In the genomic region with DNA sequence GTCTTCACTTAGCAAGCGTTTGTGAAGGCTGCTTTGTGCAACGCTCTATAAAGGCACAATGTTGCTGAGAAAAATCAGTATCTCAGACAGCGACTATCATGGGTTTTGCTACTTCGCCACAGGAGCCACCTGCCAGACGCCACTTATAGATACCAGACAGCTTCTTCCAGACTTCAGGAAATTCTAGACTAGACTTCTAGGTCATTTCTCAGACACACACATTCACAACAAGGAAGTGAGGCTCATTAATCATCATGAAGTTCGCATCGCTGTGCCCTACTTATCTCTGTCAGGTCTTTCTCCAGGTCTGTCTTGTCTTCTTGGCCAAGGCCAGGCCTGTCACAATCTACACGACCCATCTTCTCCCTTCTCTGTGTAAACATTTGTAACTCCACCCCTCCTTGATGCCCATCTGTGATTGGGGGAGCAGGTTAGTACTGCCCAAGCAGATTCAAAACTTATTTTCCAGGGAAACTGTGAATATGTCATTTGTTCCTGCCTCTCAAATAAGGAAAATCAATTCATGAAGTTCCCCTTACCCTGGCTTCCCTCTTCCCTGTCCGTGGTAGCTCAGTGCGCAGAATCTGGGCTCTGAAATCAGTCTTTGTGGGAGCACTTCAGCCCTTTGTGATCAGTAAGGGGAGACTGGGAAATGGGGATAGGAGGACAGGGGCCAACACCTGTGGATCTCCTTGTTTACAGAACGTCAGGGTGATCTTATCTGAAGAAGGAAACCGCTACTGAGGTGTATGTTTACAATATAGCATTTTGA, we compare ENCODE assay signal across 1 cellular context.
TF ChIP-seq lines count a peak whose summit lies in the region.

No MANE protein-coding gene starts in this region.

TF ChIP-seq in K562, 482 proteins besides CTCF, POLR2A, EP300 and RAD21 (continued from another document and continues in another):
- TF ChIP-seq, protein P1, sequence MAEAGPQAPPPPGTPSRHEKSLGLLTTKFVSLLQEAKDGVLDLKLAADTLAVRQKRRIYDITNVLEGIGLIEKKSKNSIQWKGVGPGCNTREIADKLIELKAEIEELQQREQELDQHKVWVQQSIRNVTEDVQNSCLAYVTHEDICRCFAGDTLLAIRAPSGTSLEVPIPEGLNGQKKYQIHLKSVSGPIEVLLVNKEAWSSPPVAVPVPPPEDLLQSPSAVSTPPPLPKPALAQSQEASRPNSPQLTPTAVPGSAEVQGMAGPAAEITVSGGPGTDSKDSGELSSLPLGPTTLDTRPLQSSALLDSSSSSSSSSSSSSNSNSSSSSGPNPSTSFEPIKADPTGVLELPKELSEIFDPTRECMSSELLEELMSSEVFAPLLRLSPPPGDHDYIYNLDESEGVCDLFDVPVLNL (CRISPR knock-in tag; IDR thresholded peaks at IDR 0.05; ENCODE audit: low read depth), result no peak
- TF ChIP-seq EP400 (IDR thresholded peaks at IDR 0.05) (no peak), KAT2B (IDR thresholded peaks at IDR 0.05; ENCODE audit: low read depth, low read length) (no peak), KLF13 (tag; IDR thresholded peaks at IDR 0.05; ENCODE audit: borderline replicate concordance, low read depth) (no peak), ZNF785 (CRISPR knock-in tag; IDR thresholded peaks at IDR 0.05) (no peak), OTX1 (CRISPR knock-in tag; IDR thresholded peaks at IDR 0.05) (no peak), U2AF1 (optimal IDR thresholded peaks at IDR 0.05; ENCODE audit: low read depth, low read length) (no peak), CHCHD3 (CRISPR knock-in tag; IDR thresholded peaks at IDR 0.05) (no peak), NEUROD1 (IDR thresholded peaks at IDR 0.05; ENCODE audit: borderline replicate concordance, low read depth, low read length, partially characterized antibody) (no peak), RBFOX2 (IDR thresholded peaks at IDR 0.05; ENCODE audit: low read depth, low read length) (no peak), TAL1 (IDR thresholded peaks at IDR 0.05) (peak; percentile 73), RBM39 (optimal IDR thresholded peaks at IDR 0.05; ENCODE audit: low read depth, low read length) (no peak), CC2D1A (IDR thresholded peaks at IDR 0.05) (no peak), MEIS2 (IDR thresholded peaks at IDR 0.05; ENCODE audit: partially characterized antibody) (peak; percentile 99), ZNF764 (CRISPR knock-in tag; IDR thresholded peaks at IDR 0.05; ENCODE audit: low read depth) (no peak)
- TF ChIP-seq, protein P2, sequence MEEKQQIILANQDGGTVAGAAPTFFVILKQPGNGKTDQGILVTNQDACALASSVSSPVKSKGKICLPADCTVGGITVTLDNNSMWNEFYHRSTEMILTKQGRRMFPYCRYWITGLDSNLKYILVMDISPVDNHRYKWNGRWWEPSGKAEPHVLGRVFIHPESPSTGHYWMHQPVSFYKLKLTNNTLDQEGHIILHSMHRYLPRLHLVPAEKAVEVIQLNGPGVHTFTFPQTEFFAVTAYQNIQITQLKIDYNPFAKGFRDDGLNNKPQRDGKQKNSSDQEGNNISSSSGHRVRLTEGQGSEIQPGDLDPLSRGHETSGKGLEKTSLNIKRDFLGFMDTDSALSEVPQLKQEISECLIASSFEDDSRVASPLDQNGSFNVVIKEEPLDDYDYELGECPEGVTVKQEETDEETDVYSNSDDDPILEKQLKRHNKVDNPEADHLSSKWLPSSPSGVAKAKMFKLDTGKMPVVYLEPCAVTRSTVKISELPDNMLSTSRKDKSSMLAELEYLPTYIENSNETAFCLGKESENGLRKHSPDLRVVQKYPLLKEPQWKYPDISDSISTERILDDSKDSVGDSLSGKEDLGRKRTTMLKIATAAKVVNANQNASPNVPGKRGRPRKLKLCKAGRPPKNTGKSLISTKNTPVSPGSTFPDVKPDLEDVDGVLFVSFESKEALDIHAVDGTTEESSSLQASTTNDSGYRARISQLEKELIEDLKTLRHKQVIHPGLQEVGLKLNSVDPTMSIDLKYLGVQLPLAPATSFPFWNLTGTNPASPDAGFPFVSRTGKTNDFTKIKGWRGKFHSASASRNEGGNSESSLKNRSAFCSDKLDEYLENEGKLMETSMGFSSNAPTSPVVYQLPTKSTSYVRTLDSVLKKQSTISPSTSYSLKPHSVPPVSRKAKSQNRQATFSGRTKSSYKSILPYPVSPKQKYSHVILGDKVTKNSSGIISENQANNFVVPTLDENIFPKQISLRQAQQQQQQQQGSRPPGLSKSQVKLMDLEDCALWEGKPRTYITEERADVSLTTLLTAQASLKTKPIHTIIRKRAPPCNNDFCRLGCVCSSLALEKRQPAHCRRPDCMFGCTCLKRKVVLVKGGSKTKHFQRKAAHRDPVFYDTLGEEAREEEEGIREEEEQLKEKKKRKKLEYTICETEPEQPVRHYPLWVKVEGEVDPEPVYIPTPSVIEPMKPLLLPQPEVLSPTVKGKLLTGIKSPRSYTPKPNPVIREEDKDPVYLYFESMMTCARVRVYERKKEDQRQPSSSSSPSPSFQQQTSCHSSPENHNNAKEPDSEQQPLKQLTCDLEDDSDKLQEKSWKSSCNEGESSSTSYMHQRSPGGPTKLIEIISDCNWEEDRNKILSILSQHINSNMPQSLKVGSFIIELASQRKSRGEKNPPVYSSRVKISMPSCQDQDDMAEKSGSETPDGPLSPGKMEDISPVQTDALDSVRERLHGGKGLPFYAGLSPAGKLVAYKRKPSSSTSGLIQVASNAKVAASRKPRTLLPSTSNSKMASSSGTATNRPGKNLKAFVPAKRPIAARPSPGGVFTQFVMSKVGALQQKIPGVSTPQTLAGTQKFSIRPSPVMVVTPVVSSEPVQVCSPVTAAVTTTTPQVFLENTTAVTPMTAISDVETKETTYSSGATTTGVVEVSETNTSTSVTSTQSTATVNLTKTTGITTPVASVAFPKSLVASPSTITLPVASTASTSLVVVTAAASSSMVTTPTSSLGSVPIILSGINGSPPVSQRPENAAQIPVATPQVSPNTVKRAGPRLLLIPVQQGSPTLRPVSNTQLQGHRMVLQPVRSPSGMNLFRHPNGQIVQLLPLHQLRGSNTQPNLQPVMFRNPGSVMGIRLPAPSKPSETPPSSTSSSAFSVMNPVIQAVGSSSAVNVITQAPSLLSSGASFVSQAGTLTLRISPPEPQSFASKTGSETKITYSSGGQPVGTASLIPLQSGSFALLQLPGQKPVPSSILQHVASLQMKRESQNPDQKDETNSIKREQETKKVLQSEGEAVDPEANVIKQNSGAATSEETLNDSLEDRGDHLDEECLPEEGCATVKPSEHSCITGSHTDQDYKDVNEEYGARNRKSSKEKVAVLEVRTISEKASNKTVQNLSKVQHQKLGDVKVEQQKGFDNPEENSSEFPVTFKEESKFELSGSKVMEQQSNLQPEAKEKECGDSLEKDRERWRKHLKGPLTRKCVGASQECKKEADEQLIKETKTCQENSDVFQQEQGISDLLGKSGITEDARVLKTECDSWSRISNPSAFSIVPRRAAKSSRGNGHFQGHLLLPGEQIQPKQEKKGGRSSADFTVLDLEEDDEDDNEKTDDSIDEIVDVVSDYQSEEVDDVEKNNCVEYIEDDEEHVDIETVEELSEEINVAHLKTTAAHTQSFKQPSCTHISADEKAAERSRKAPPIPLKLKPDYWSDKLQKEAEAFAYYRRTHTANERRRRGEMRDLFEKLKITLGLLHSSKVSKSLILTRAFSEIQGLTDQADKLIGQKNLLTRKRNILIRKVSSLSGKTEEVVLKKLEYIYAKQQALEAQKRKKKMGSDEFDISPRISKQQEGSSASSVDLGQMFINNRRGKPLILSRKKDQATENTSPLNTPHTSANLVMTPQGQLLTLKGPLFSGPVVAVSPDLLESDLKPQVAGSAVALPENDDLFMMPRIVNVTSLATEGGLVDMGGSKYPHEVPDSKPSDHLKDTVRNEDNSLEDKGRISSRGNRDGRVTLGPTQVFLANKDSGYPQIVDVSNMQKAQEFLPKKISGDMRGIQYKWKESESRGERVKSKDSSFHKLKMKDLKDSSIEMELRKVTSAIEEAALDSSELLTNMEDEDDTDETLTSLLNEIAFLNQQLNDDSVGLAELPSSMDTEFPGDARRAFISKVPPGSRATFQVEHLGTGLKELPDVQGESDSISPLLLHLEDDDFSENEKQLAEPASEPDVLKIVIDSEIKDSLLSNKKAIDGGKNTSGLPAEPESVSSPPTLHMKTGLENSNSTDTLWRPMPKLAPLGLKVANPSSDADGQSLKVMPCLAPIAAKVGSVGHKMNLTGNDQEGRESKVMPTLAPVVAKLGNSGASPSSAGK (IDR thresholded peaks at IDR 0.05), result no peak
- TF ChIP-seq, protein P3, sequence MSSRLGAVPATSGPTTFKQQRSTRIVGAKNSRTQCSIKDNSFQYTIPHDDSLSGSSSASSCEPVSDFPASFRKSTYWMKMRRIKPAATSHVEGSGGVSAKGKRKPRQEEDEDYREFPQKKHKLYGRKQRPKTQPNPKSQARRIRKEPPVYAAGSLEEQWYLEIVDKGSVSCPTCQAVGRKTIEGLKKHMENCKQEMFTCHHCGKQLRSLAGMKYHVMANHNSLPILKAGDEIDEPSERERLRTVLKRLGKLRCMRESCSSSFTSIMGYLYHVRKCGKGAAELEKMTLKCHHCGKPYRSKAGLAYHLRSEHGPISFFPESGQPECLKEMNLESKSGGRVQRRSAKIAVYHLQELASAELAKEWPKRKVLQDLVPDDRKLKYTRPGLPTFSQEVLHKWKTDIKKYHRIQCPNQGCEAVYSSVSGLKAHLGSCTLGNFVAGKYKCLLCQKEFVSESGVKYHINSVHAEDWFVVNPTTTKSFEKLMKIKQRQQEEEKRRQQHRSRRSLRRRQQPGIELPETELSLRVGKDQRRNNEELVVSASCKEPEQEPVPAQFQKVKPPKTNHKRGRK (tag; IDR thresholded peaks at IDR 0.05), result no peak
- TF ChIP-seq, protein P4, sequence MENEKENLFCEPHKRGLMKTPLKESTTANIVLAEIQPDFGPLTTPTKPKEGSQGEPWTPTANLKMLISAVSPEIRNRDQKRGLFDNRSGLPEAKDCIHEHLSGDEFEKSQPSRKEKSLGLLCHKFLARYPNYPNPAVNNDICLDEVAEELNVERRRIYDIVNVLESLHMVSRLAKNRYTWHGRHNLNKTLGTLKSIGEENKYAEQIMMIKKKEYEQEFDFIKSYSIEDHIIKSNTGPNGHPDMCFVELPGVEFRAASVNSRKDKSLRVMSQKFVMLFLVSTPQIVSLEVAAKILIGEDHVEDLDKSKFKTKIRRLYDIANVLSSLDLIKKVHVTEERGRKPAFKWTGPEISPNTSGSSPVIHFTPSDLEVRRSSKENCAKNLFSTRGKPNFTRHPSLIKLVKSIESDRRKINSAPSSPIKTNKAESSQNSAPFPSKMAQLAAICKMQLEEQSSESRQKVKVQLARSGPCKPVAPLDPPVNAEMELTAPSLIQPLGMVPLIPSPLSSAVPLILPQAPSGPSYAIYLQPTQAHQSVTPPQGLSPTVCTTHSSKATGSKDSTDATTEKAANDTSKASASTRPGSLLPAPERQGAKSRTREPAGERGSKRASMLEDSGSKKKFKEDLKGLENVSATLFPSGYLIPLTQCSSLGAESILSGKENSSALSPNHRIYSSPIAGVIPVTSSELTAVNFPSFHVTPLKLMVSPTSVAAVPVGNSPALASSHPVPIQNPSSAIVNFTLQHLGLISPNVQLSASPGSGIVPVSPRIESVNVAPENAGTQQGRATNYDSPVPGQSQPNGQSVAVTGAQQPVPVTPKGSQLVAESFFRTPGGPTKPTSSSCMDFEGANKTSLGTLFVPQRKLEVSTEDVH (IDR thresholded peaks at IDR 0.05; ENCODE audit: low read depth, partially characterized antibody), result no peak
